Comparison of ENCODE assay signal across 19 cellular contexts in the genomic region with DNA sequence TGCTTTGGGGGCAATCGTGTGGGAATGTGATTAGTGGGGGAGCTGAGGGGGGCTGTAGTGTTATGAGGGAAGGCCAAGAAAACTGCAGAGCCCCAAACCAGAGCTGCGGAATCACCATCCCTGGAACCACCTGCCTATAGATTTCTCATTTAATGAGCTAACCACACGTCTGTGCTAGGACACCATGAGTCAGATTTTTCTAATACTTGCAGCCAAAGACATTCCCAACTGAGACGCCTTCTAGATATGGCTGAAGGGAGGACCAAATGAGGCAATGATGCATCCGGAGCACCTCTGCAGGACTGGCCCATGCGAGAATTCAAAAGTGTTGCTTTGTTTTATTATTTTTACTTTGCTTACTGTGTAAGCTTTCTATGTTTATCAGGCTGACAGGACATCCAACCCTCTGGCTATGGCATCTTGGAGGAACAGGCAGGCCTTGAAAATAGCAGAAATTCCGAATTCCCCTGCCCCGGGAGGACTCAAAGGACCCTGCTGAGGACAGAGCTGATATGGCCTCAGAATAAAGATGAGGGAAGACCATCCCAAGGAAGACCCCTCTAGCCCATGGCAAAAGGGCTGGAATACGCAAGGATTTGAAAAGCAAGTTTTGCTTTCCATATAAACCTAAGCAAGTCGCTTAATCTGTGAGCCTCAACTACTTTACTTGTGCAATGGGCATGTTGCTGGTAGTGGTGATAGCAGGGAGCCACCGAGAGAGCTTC. TPM values are rescaled to one million over a fixed set of nuclear protein-coding genes. Genes with fewer than 3 reads are reported as not detected.
DNase-seq lines count a peak whose midpoint lies in the region; ATAC-seq and TF ChIP-seq lines count a peak whose summit lies in the region.
"Had no signal": no experiment of that assay in that cellular context is flagged by ENCODE, and none has a peak within 500 bp of the region (broad histone marks: within the 10 kb centered on the region; RNA-seq: fewer than 3 reads in every experiment).

No MANE protein-coding gene starts in this region.

- H3K4ac ChIP-seq in IMR-90 (ENCODE audit: low read depth, low read length) = no peak overlapping the region

- no peak overlapping the region for H2AK5ac ChIP-seq in IMR-90 (ENCODE audit: low read depth, low read length)

- H4K5ac ChIP-seq in IMR-90 (ENCODE audit: low read depth, low read length) = no peak overlapping the region

- H3K36me3 ChIP-seq in IMR-90 (ENCODE audit: control insufficient read depth, insufficient read depth, low read length) = no peaks in the 10 kb centered on the region
- no peaks in the 10 kb centered on the region for H3K36me3 ChIP-seq in ascending aorta
- H3K36me3 ChIP-seq in transverse colon = no peaks in the 10 kb centered on the region
- H3K36me3 ChIP-seq: breast epithelium, Peyer's patch, suprapubic skin had no signal

- no peak overlapping the region for H3K4me2 ChIP-seq in IMR-90 (ENCODE audit: low read depth, low read length)

- intact Hi-C loops in IMR-90 (cut with micrococcal nuclease) = no loop called here
- intact Hi-C loops in ascending aorta (cut with DNase I) = loop anchor here (2.0 kb wide), 1 partner anchor 14 kb away; no protein-coding TSS in a partner anchor
- intact Hi-C loops in left ventricle myocardium superior (cut with micrococcal nuclease) = no loop called here
- intact Hi-C loops in transverse colon (cut with DNase I; ENCODE audit: low total_unique reads) = no loop called here

- peak; percentile 54 for DNase-seq in IMR-90
- peak in 1 of 2 donors; percentile 63 for DNase-seq in ascending aorta (ENCODE audit: low spot score in 2 of 2)
- DNase-seq in left ventricle myocardium superior = no peak
- no peak for DNase-seq in transverse colon
- DNase-seq in COLO668 (lab: John Stamatoyannopoulos, UW; ENCODE audit: unreplicated experiment) = no peak
- no peak for DNase-seq in DMS 273 (lab: John Stamatoyannopoulos, UW; ENCODE audit: unreplicated experiment)
- no peak for DNase-seq in NCI-H1694 (lab: John Stamatoyannopoulos, UW)
- DNase-seq: activated gamma-delta T cell treated with Interleukin-2 at 50 U/mL for 16 hours; DMS79; effector CD8-positive, alpha-beta T cell; foreskin keratinocyte; MM.1S; NCI-H2081 had no signal

- no peak overlapping the region for H2AFZ ChIP-seq in IMR-90 (replicated peaks; ENCODE audit: low read length, poor library complexity)

- no peak overlapping the region for H4K8ac ChIP-seq in IMR-90 (ENCODE audit: low read depth in 2 of 2, low read length in 2 of 2)

- no peak for TF ChIP-seq RAD21 in IMR-90 (IDR thresholded peaks at IDR 0.05; ENCODE audit: low read length)

- H2BK15ac ChIP-seq in IMR-90 (ENCODE audit: low read depth, low read length) = no peak overlapping the region

- TF ChIP-seq CTCF in IMR-90 (conservative IDR thresholded peaks at IDR 0.05; ENCODE audit: low read depth, low read length) (no peak), ascending aorta (IDR thresholded peaks at IDR 0.05) (no peak), transverse colon (IDR thresholded peaks at IDR 0.05) (no peak)

- dilution Hi-C loops in IMR-90 (cut with HindIII; ENCODE audit: low sequenced_read_pairs, unreplicated experiment) = no loop called here

- H3K9me1 ChIP-seq in IMR-90 (ENCODE audit: insufficient read depth, low read length) = no peaks in the 10 kb centered on the region

- POLR2A ChIA-PET in IMR-90 (lab: Charles Lee; ENCODE audit: unreplicated experiment) = interaction anchor here (0.5 kb wide), 1 partner anchor 226 kb away, joined by 6 read pairs; no protein-coding TSS in a partner anchor

- H3K4me1 ChIP-seq in IMR-90 (ENCODE audit: control insufficient read depth, insufficient read depth, low read length) = peaks cover 24% of the 10 kb centered on the region; the same call in 1 of the 2 replicates
- H3K4me1 ChIP-seq in ascending aorta = peaks cover 23 to 46% of the 10 kb centered on the region in 2 donors
- peaks cover 0 to 3% (median 0%) of the 10 kb centered on the region in 4 donors for H3K4me1 ChIP-seq in transverse colon
- H3K4me1 ChIP-seq: breast epithelium, foreskin keratinocyte had no signal

- TF ChIP-seq POLR2A in IMR-90 (IDR thresholded peaks at IDR 0.05; ENCODE audit: low read depth, low read length) (no peak), transverse colon (IDR thresholded peaks at IDR 0.05) (no peak)

- H3K4me3 ChIP-seq in IMR-90 (ENCODE audit: insufficient read depth, low read depth, low read length) (no peak overlapping the region), ascending aorta (no peak overlapping the region), transverse colon (no peak overlapping the region)
- H3K4me3 ChIP-seq: breast epithelium, lung, Peyer's patch, suprapubic skin had no signal

- H2AK9ac ChIP-seq in IMR-90 (replicated peaks; ENCODE audit: low read depth, low read length, poor library complexity) = no peak overlapping the region

- H4K91ac ChIP-seq in IMR-90 (ENCODE audit: insufficient read depth, low read depth, low read length) = no peak overlapping the region; the same call in 1 of the 2 replicates

- in situ Hi-C loops in IMR-90 (cut with MboI; ENCODE audit: low sequenced_read_pairs) = no loop called here
- in situ Hi-C loops in transverse colon (cut with MboI; ENCODE audit: low pct_ligation_motif_present in 1 of 4, low pct_unique_long_range_greater_than_20kb in 1 of 4, low sequenced_read_pairs in 3 of 4) = no loop called here

- H3K9ac ChIP-seq in IMR-90 (ENCODE audit: low read depth, low read length) = no peak overlapping the region

- H3K56ac ChIP-seq in IMR-90 (ENCODE audit: extremely low read depth, insufficient read depth, low read length) = no peak overlapping the region

- no peak overlapping the region for H3K23ac ChIP-seq in IMR-90 (ENCODE audit: low read depth, low read length)

- H3K14ac ChIP-seq in IMR-90 (replicated peaks; ENCODE audit: low read depth, low read length) = no peak overlapping the region

- no peaks in the 10 kb centered on the region for H3K9me3 ChIP-seq in IMR-90 (ENCODE audit: control insufficient read depth, insufficient read depth, low read length)
- H3K9me3 ChIP-seq in ascending aorta = no peaks in the 10 kb centered on the region
- no peaks in the 10 kb centered on the region for H3K9me3 ChIP-seq in transverse colon
- H3K9me3 ChIP-seq: breast epithelium, Peyer's patch, suprapubic skin had no signal

- no peak overlapping the region for H2BK20ac ChIP-seq in IMR-90 (ENCODE audit: low read depth, low read length)

- no peak overlapping the region for H3K27ac ChIP-seq in IMR-90 (ENCODE audit: insufficient read depth, low read length)
- H3K27ac ChIP-seq in ascending aorta = peak overlapping the region; percentile 97 to 100
- H3K27ac ChIP-seq in transverse colon = peak overlapping the region in 3 of 4 donors; percentile 8 to 87 (median 75)
- H3K27ac ChIP-seq: breast epithelium, C4-2B, foreskin keratinocyte, suprapubic skin had no signal

- no peak overlapping the region for H3K18ac ChIP-seq in IMR-90 (ENCODE audit: low read depth, low read length)

- H3K27me3 ChIP-seq in IMR-90 (ENCODE audit: control insufficient read depth, insufficient read depth, low read length) = peaks cover 21% of the 10 kb centered on the region
- H3K27me3 ChIP-seq in ascending aorta = no peaks in the 10 kb centered on the region
- H3K27me3 ChIP-seq in transverse colon = peaks cover 53% of the 10 kb centered on the region
- H3K27me3 ChIP-seq: breast epithelium had no signal

- TF ChIP-seq EP300 in transverse colon (IDR thresholded peaks at IDR 0.05; ENCODE audit: low read depth) = no peak

- WGBS in IMR-90 (ENCODE audit: extremely low coverage in 2 of 2, insufficient read length in 1 of 2), 2 experiments = 54% methylated on average over 4 of the region's 11 CpGs; no CpG with 5 or more reads in 1 of the 2 experiments
- 69 to 74% methylated on average over 4 to 11 of the region's 11 CpGs for WGBS in transverse colon (ENCODE audit: low coverage in 1 of 2), 2 donors

- CTCF ChIA-PET in IMR-90 (lab: Yijun Ruan, JAX) = no interaction called here

- ATAC-seq in IMR-90 (ENCODE audit: low read depth) (peak; percentile 15; the same call in 1 of the 2 replicates), left ventricle myocardium superior (peak; percentile 14)
- ATAC-seq: foreskin keratinocyte; natural killer cell treated with Interleukin-12 subunit alpha and Interleukin-12 subunit beta and Interleukin-15 and Interleukin-18, amount 100 ng/mL, for 72 hours had no signal

- BruUV-seq in IMR-90 (replicated peaks; lab: Mats Ljungman, UMichigan) = no TSS peak

- H2BK5ac ChIP-seq in IMR-90 (ENCODE audit: low read depth, low read length, poor library complexity, severe bottlenecking) = no peak overlapping the region

- no peaks in the 10 kb centered on the region for H4K20me1 ChIP-seq in IMR-90 (ENCODE audit: insufficient read depth, low read length)

- H2BK120ac ChIP-seq in IMR-90 (ENCODE audit: low read depth, low read length) = no peak overlapping the region

- H3K79me1 ChIP-seq in IMR-90 (ENCODE audit: low read depth in 1 of 2, low read length in 2 of 2) = no peaks in the 10 kb centered on the region

TF ChIP-seq in IMR-90, 13 proteins besides CTCF, POLR2A, EP300 and RAD21:
- no peak for TF ChIP-seq RCOR1 (IDR thresholded peaks at IDR 0.05; ENCODE audit: insufficient replicate concordance, low read length)
- TF ChIP-seq CEBPB (IDR thresholded peaks at IDR 0.05; ENCODE audit: low read depth, low read length) = 0 out of 2 replicates have a peak, but pooled peaks have one; percentile 10
- TF ChIP-seq FOS (IDR thresholded peaks at IDR 0.05; ENCODE audit: low read depth, low read length) = no peak

RNA-seq across cellular contexts. Expression of gene PTGIS, which starts 3.1 kb away (rescaled TPM):
- 1.1 and 1.6 TPM in 2 replicates for total RNA-seq in IMR-90 (2012; rRNA removed)
- polyA plus RNA-seq in IMR-90 (2012; rRNA removed) = 2.4 and 2.6 TPM in 2 replicates
- 1.3 and 4.5 TPM in 2 replicates for polyA plus RNA-seq in IMR-90 (2012; cell fraction: cytosol; rRNA removed)
- 1.7 and 2.0 TPM in 2 replicates for polyA plus RNA-seq in IMR-90 (2012; cell fraction: nucleus; rRNA removed; ENCODE audit: low replicate concordance)
- 288 TPM for total RNA-seq in ascending aorta
- total RNA-seq in left ventricle myocardium superior = 24.0 TPM
- 10 to 100 TPM in 3 of 4 donors, 1 to 10 TPM in 1; 9.4 to 22.3 (median 15.6) TPM for total RNA-seq in transverse colon
- total RNA-seq: foreskin keratinocyte had no signal
- polyA plus RNA-seq: foreskin keratinocyte had no signal

Comparison
In these comparisons a context has a peak if more than half of its experiments do, and no peak if none do; other contexts are left out.
1. RNA of gene PTGIS, which starts 3.1 kb away (total RNA-seq): 288 TPM in ascending aorta (single experiment); 24.0 TPM in left ventricle myocardium superior (single experiment), 9.4 to 22.3 TPM in transverse colon and 1.1 to 1.6 TPM in IMR-90; every median in the first group is over 10 times any median in the second.